8 cellular contexts compared by ENCODE assay signal in the genomic region with DNA sequence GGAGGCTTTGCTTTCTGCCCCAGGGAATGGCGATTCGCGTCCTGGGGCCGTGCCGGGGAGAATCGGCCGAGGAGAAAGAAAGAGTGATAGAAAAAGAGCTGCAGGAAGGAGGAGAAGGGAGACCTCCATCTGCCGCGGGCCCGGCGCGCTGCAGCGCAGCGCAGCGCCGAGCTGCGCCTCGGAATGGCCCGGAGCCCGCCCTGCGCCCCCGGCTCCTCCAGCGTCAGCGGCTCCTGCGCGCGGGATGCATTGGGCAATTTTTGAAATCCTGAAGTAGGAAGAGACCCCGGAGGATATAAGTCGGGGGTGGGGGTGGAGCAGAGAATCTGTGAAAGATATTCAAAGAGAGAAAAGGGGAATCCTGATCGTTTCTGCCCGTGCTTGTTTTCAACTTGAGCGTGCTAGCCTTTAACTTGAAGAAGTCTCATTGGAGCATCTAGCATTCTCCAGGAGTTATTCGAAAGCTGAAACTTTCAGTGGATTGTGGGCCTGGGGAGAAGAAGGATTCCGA. TPM values are rescaled to one million over a fixed set of nuclear protein-coding genes. Genes with fewer than 3 reads are reported as not detected.
A peak's percentile ranks its signal among the peaks of the same experiment; 100 is the strongest.
DNase-seq lines count a peak whose midpoint lies in the region; ATAC-seq, FAIRE-seq and TF ChIP-seq lines count a peak whose summit lies in the region.

No MANE protein-coding gene starts in this region.

- H2AFZ ChIP-seq in GM23248, result peak overlapping the region; percentile 97

- TF ChIP-seq EP300 in transverse colon (IDR thresholded peaks at IDR 0.05; ENCODE audit: low read depth), result no peak

- peaks cover 11% of the 10 kb centered on the region; the same call in 1 of the 2 replicates for H3F3A ChIP-seq in GM23248 (ENCODE audit: insufficient read depth)

- WGBS in GM23248 (ENCODE audit: low coverage in 1 of 2, low lambda C conversion rate in 2 of 2, missing lambda C conversion rate in 2 of 2), 2 experiments, result 1 to 2% methylated on average over 30 to 34 of the region's 34 CpGs
- 9% methylated on average over 34 of the region's 34 CpGs; no CpG with 5 or more reads in 1 of the 2 donors for WGBS in transverse colon (ENCODE audit: low coverage in 1 of 2), 2 donors

- DNase-seq in GM23248, result peak; percentile 63
- peak in 2 of 3 donors; percentile 49 to 61 for DNase-seq in Peyer's patch
- peak; percentile 10 for DNase-seq in epithelial cell of esophagus (ENCODE audit: low read depth)
- peak; percentile 32 for DNase-seq in midbrain (lab: John Stamatoyannopoulos, UW)
- peak; percentile 23 for DNase-seq in transverse colon
- DNase-seq in RCC 7860 (ENCODE audit: low spot score), result no peak
- no peak for DNase-seq in GF-D8 (lab: John Stamatoyannopoulos, UW)

- H4K20me1 ChIP-seq in GM23248 (ENCODE audit: insufficient read depth), result no peaks in the 10 kb centered on the region

- ATAC-seq in GM19035 (IDR thresholded peaks at IDR 0.05; ENCODE audit: unreplicated experiment), result no peak

- intact Hi-C loops in transverse colon (cut with DNase I; ENCODE audit: low total_unique reads), result loop anchor here (1.0 kb wide), 1 partner anchor 234 kb away; no protein-coding TSS in a partner anchor

- H3K9ac ChIP-seq in GM23248, result peak overlapping the region; percentile 74

- no peak for TF ChIP-seq POLR2A in Peyer's patch (IDR thresholded peaks at IDR 0.05)
- no peak for TF ChIP-seq POLR2A in transverse colon (IDR thresholded peaks at IDR 0.05)

- no peaks in the 10 kb centered on the region for H3K9me3 ChIP-seq in GM23248 (ENCODE audit: low read depth)
- no peaks in the 10 kb centered on the region for H3K9me3 ChIP-seq in Peyer's patch
- no peaks in the 10 kb centered on the region for H3K9me3 ChIP-seq in transverse colon

- no peak for TF ChIP-seq CTCF in Peyer's patch (IDR thresholded peaks at IDR 0.05)
- TF ChIP-seq CTCF in epithelial cell of esophagus (IDR thresholded peaks at IDR 0.05; ENCODE audit: insufficient read depth, low read depth, low read length, missing control alignments), result no peak
- TF ChIP-seq CTCF in transverse colon (IDR thresholded peaks at IDR 0.05), result no peak

- H3K4me2 ChIP-seq in GM23248 (ENCODE audit: unreplicated experiment), result peak overlapping the region; percentile 90

- no peaks in the 10 kb centered on the region for H3K36me3 ChIP-seq in GM23248 (ENCODE audit: low read depth)
- H3K36me3 ChIP-seq in Peyer's patch, result no peaks in the 10 kb centered on the region
- H3K36me3 ChIP-seq in transverse colon, result no peaks in the 10 kb centered on the region

- no peaks in the 10 kb centered on the region for H3K4me1 ChIP-seq in GM23248 (ENCODE audit: insufficient read depth)
- peaks cover 0 to 3% (median 0%) of the 10 kb centered on the region in 4 donors for H3K4me1 ChIP-seq in Peyer's patch
- peaks cover 0 to 21% (median 3%) of the 10 kb centered on the region in 4 donors for H3K4me1 ChIP-seq in transverse colon

- H3K27ac ChIP-seq in GM23248 (peak overlapping the region; percentile 59), Peyer's patch (peak overlapping the region; percentile 64 to 92 (median 77)), transverse colon (peak overlapping the region; percentile 89 to 97 (median 94))

- in situ Hi-C loops in GM23248 (cut with MboI) (loop anchor here (25.0 kb wide), 1 partner anchor 456 kb away; no protein-coding TSS in a partner anchor), transverse colon (cut with MboI; ENCODE audit: low pct_ligation_motif_present in 1 of 4, low pct_unique_long_range_greater_than_20kb in 1 of 4, low sequenced_read_pairs in 3 of 4) (loop anchor here in 1 of 4 donors (25.0 kb wide), 2 partner anchors 456 to 606 kb away; no protein-coding TSS in a partner anchor)

- H3K9me2 ChIP-seq in GM23248 (ENCODE audit: insufficient read depth), result no peaks in the 10 kb centered on the region

- FAIRE-seq in RCC 7860 (lab: Jason Lieb, UNC), result no peak

- H3K79me2 ChIP-seq in GM23248 (ENCODE audit: insufficient read depth), result no peaks in the 10 kb centered on the region

- H3K27me3 ChIP-seq in GM23248 (replicated peaks; ENCODE audit: insufficient read depth) (no peaks in the 10 kb centered on the region), Peyer's patch (no peaks in the 10 kb centered on the region), transverse colon (peaks cover 11% of the 10 kb centered on the region)

- H3K4me3 ChIP-seq in GM23248 (peak overlapping the region; percentile 87), Peyer's patch (peak overlapping the region; percentile 34 to 69 (median 58)), epithelial cell of esophagus (ENCODE audit: low read length) (peak overlapping the region; percentile 44), transverse colon (peak overlapping the region; percentile 71 to 92 (median 83))

RNA-seq across cellular contexts. Expression of a gene that starts 0.4 kb away (rescaled TPM):
- 0.38 and 0.43 TPM in 2 replicates for total RNA-seq in GM23248 (2014; rRNA removed; shearing (Covaris generic))
- 0.06 and 0.11 TPM in 2 replicates for polyA plus RNA-seq in GM23248 (2016; fragmentation: Nextera tagmentation; extraction: Ambion mirVana)
- total RNA-seq in Peyer's patch (100 to 1,000 TPM in 2 of 4 donors, 10 to 100 TPM in 2; 17.3 to 144 (median 120) TPM), transverse colon (100 to 1,000 TPM in 3 of 4 donors, 10 to 100 TPM in 1; 51.3 to 150 (median 114) TPM)

Comparison
In these comparisons a context has a peak if more than half of its experiments do, and no peak if none do; other contexts are left out.
1. DNase-seq: peak in GM23248 (single experiment), Peyer's patch (2 of 3), epithelial cell of esophagus (single experiment), midbrain (single experiment) and transverse colon (single experiment); none in RCC 7860 (single experiment) and GF-D8 (single experiment).
2. RNA of a gene that starts 0.4 kb away (total RNA-seq): 17.3 to 144 TPM in Peyer's patch and 51.3 to 150 TPM in transverse colon; 0.38 to 0.43 TPM in GM23248; every median in the first group is over 10 times any median in the second.
3. Peak in every context shown above with its lines, with median percentiles within 50 percentile points of each other: H3K27ac ChIP-seq and H3K4me3 ChIP-seq.